ENCODE assay signal across 1 cellular context in the genomic region with DNA sequence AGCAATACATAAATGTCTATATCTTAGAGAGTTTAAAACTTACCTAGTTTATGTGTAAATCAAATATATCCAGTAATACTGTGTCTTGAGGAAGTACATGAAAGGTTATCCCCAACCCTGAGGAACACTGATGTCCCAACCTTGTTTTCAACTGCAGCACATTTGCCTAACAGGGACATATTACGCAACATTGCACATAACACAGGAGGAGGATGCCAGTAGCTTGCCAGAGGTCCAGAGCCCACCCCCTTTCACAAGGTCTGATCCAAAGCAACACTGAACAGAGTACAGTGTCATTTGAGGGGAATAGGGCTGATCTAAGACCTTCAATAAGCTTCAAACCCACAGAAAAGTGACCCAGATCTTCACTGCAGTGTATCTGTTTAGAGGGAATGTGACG.
TF ChIP-seq lines count a peak whose summit lies in the region.

No MANE protein-coding gene starts in this region.

TF ChIP-seq in GM23338, 12 proteins besides CTCF, POLR2A, EP300 and RAD21 (continued from another document):
- TF ChIP-seq, protein P1, sequence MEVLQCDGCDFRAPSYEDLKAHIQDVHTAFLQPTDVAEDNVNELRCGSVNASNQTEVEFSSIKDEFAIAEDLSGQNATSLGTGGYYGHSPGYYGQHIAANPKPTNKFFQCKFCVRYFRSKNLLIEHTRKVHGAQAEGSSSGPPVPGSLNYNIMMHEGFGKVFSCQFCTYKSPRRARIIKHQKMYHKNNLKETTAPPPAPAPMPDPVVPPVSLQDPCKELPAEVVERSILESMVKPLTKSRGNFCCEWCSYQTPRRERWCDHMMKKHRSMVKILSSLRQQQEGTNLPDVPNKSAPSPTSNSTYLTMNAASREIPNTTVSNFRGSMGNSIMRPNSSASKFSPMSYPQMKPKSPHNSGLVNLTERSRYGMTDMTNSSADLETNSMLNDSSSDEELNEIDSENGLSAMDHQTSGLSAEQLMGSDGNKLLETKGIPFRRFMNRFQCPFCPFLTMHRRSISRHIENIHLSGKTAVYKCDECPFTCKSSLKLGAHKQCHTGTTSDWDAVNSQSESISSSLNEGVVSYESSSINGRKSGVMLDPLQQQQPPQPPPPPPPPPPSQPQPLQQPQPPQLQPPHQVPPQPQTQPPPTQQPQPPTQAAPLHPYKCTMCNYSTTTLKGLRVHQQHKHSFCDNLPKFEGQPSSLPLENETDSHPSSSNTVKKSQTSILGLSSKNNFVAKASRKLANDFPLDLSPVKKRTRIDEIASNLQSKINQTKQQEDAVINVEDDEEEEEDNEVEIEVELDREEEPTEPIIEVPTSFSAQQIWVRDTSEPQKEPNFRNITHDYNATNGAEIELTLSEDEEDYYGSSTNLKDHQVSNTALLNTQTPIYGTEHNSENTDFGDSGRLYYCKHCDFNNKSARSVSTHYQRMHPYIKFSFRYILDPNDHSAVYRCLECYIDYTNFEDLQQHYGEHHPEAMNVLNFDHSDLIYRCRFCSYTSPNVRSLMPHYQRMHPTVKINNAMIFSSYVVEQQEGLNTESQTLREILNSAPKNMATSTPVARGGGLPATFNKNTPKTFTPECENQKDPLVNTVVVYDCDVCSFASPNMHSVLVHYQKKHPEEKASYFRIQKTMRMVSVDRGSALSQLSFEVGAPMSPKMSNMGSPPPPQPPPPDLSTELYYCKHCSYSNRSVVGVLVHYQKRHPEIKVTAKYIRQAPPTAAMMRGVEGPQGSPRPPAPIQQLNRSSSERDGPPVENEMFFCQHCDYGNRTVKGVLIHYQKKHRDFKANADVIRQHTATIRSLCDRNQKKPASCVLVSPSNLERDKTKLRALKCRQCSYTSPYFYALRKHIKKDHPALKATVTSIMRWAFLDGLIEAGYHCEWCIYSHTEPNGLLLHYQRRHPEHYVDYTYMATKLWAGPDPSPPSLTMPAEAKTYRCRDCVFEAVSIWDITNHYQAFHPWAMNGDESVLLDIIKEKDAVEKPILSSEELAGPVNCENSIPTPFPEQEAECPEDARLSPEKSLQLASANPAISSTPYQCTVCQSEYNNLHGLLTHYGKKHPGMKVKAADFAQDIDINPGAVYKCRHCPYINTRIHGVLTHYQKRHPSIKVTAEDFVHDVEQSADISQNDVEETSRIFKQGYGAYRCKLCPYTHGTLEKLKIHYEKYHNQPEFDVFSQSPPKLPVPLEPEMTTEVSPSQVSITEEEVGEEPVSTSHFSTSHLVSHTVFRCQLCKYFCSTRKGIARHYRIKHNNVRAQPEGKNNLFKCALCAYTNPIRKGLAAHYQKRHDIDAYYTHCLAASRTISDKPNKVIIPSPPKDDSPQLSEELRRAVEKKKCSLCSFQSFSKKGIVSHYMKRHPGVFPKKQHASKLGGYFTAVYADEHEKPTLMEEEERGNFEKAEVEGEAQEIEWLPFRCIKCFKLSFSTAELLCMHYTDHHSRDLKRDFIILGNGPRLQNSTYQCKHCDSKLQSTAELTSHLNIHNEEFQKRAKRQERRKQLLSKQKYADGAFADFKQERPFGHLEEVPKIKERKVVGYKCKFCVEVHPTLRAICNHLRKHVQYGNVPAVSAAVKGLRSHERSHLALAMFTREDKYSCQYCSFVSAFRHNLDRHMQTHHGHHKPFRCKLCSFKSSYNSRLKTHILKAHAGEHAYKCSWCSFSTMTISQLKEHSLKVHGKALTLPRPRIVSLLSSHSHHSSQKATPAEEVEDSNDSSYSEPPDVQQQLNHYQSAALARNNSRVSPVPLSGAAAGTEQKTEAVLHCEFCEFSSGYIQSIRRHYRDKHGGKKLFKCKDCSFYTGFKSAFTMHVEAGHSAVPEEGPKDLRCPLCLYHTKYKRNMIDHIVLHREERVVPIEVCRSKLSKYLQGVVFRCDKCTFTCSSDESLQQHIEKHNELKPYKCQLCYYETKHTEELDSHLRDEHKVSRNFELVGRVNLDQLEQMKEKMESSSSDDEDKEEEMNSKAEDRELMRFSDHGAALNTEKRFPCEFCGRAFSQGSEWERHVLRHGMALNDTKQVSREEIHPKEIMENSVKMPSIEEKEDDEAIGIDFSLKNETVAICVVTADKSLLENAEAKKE (CRISPR knock-in tag; IDR thresholded peaks at IDR 0.05) = no peak
- TF ChIP-seq EZH2 (IDR thresholded peaks at IDR 0.05; ENCODE audit: low read depth, unreplicated experiment) (no peak), EZH2phosphoT487 (IDR thresholded peaks at IDR 0.05; ENCODE audit: unreplicated experiment) (no peak), NANOG (IDR thresholded peaks at IDR 0.05; ENCODE audit: borderline replicate concordance) (no peak), ZNF114 (CRISPR knock-in tag; IDR thresholded peaks at IDR 0.05) (no peak), CREB1 (CRISPR knock-in tag; IDR thresholded peaks at IDR 0.05; ENCODE audit: low read depth) (no peak), STAT1 (IDR thresholded peaks at IDR 0.05; ENCODE audit: unreplicated experiment) (no peak), JUNB (IDR thresholded peaks at IDR 0.05; ENCODE audit: unreplicated experiment) (no peak)
- TF ChIP-seq, protein P2, sequence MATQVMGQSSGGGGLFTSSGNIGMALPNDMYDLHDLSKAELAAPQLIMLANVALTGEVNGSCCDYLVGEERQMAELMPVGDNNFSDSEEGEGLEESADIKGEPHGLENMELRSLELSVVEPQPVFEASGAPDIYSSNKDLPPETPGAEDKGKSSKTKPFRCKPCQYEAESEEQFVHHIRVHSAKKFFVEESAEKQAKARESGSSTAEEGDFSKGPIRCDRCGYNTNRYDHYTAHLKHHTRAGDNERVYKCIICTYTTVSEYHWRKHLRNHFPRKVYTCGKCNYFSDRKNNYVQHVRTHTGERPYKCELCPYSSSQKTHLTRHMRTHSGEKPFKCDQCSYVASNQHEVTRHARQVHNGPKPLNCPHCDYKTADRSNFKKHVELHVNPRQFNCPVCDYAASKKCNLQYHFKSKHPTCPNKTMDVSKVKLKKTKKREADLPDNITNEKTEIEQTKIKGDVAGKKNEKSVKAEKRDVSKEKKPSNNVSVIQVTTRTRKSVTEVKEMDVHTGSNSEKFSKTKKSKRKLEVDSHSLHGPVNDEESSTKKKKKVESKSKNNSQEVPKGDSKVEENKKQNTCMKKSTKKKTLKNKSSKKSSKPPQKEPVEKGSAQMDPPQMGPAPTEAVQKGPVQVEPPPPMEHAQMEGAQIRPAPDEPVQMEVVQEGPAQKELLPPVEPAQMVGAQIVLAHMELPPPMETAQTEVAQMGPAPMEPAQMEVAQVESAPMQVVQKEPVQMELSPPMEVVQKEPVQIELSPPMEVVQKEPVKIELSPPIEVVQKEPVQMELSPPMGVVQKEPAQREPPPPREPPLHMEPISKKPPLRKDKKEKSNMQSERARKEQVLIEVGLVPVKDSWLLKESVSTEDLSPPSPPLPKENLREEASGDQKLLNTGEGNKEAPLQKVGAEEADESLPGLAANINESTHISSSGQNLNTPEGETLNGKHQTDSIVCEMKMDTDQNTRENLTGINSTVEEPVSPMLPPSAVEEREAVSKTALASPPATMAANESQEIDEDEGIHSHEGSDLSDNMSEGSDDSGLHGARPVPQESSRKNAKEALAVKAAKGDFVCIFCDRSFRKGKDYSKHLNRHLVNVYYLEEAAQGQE (IDR thresholded peaks at IDR 0.05; ENCODE audit: unreplicated experiment) = no peak
- TF ChIP-seq, protein P3, sequence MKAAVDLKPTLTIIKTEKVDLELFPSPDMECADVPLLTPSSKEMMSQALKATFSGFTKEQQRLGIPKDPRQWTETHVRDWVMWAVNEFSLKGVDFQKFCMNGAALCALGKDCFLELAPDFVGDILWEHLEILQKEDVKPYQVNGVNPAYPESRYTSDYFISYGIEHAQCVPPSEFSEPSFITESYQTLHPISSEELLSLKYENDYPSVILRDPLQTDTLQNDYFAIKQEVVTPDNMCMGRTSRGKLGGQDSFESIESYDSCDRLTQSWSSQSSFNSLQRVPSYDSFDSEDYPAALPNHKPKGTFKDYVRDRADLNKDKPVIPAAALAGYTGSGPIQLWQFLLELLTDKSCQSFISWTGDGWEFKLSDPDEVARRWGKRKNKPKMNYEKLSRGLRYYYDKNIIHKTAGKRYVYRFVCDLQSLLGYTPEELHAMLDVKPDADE (IDR thresholded peaks at IDR 0.05) = no peak
